ENCODE assay signal across 17 cellular contexts in genomic region chr1:74323937-74324473, GRCh38.
DNase-seq lines count a peak whose midpoint lies in the region; ATAC-seq and TF ChIP-seq lines count a peak whose summit lies in the region.
"Had no signal": no experiment of that assay in that cellular context is flagged by ENCODE, and none has a peak within 500 bp of the region (broad histone marks: within the 10 kb centered on the region; RNA-seq: fewer than 3 reads in every experiment).

No MANE protein-coding gene starts in this region.

- TF ChIP-seq EP300 in Ishikawa (IDR thresholded peaks at IDR 0.05; ENCODE audit: borderline replicate concordance) = no peak

- no peaks in the 10 kb centered on the region for H3K27me3 Mint-ChIP-seq in naive thymus-derived CD8-positive, alpha-beta T cell
- H3K27me3 Mint-ChIP-seq: B cell; CD4-positive, CD25-positive, alpha-beta regulatory T cell had no signal

- no peaks in the 10 kb centered on the region for H3K4me1 Mint-ChIP-seq in naive thymus-derived CD8-positive, alpha-beta T cell
- H3K4me1 Mint-ChIP-seq: B cell; CD4-positive, CD25-positive, alpha-beta regulatory T cell had no signal

- POLR2A ChIA-PET in naive thymus-derived CD8-positive, alpha-beta T cell (lab: Charles Lee) = no interaction called here

- H3K4me3 Mint-ChIP-seq in naive thymus-derived CD8-positive, alpha-beta T cell = no peak overlapping the region
- H3K4me3 Mint-ChIP-seq: B cell; CD4-positive, CD25-positive, alpha-beta regulatory T cell; T-helper 1 cell treated with Interleukin-12 subunit alpha and Interleukin-12 subunit beta and Interleukin-4 antibody, amounts not matched to agents 30 μg/mL and 1 μg/mL, for 36 hours had no signal

- DNase-seq in Right ventricle myocardium inferior (ENCODE audit: missing footprints) (no peak), cardiac septum (ENCODE audit: low spot score) (no peak), astrocyte of the hippocampus (ENCODE audit: low read depth, low spot score) (peak; percentile 37), left kidney (ENCODE audit: low read depth, low spot score) (peak; percentile 33), dermis blood vessel endothelial cell (no peak)
- no peak for DNase-seq in naive thymus-derived CD8-positive, alpha-beta T cell
- DNase-seq: CD4-positive, CD25-positive, alpha-beta regulatory T cell; GDM1; NCI-H1436; NCI-H2081; NCI-H345; NCI-H526; SHP77 had no signal

- H3K27ac Mint-ChIP-seq in naive thymus-derived CD8-positive, alpha-beta T cell = no peak overlapping the region
- H3K27ac Mint-ChIP-seq: B cell; CD4-positive, CD25-positive, alpha-beta regulatory T cell; T-helper 1 cell treated with Interleukin-12 subunit alpha and Interleukin-12 subunit beta and Interleukin-4 antibody, amounts not matched to agents 30 μg/mL and 1 μg/mL, for 36 hours had no signal

- no peak for TF ChIP-seq RAD21 in Ishikawa (IDR thresholded peaks at IDR 0.05; ENCODE audit: low read depth)

- peak; percentile 31 for ATAC-seq in Right ventricle myocardium inferior
- ATAC-seq in naive thymus-derived CD8-positive, alpha-beta T cell = no peak
- ATAC-seq: GM12878 had no signal

- intact Hi-C loops in Right ventricle myocardium inferior (cut with DNase I) = no loop called here
- intact Hi-C loops in cardiac septum (cut with DNase I) = no loop called here

- no peaks in the 10 kb centered on the region for H3K36me3 Mint-ChIP-seq in naive thymus-derived CD8-positive, alpha-beta T cell
- H3K36me3 Mint-ChIP-seq: CD4-positive, CD25-positive, alpha-beta regulatory T cell had no signal

- no peaks in the 10 kb centered on the region for H3K9me3 Mint-ChIP-seq in naive thymus-derived CD8-positive, alpha-beta T cell
- H3K9me3 Mint-ChIP-seq: T-helper 1 cell treated with Interleukin-12 subunit alpha and Interleukin-12 subunit beta and Interleukin-4 antibody, amounts not matched to agents 30 μg/mL and 1 μg/mL, for 36 hours had no signal

TF ChIP-seq in Ishikawa, 13 proteins besides CTCF, POLR2A, EP300 and RAD21:
- TF ChIP-seq FOXM1 (IDR thresholded peaks at IDR 0.05; ENCODE audit: borderline replicate concordance, low read depth) (no peak), REST (IDR thresholded peaks at IDR 0.05; ENCODE audit: low read depth) (no peak), NFIC (IDR thresholded peaks at IDR 0.05) (peak; percentile 33; the same call in 1 of the 2 replicates)
TF ChIP-seq in Ishikawa: peak in this region for 1.

Comparison
In these comparisons a context has a peak if more than half of its experiments do, and no peak if none do; other contexts are left out.
1. DNase-seq: peak in astrocyte of the hippocampus (single experiment) and left kidney (single experiment); none in Right ventricle myocardium inferior (single experiment), cardiac septum (single experiment), dermis blood vessel endothelial cell (single experiment) and naive thymus-derived CD8-positive, alpha-beta T cell (0 of 10).